Comparison of ENCODE assay signal across 8 cellular contexts in the genomic region with DNA sequence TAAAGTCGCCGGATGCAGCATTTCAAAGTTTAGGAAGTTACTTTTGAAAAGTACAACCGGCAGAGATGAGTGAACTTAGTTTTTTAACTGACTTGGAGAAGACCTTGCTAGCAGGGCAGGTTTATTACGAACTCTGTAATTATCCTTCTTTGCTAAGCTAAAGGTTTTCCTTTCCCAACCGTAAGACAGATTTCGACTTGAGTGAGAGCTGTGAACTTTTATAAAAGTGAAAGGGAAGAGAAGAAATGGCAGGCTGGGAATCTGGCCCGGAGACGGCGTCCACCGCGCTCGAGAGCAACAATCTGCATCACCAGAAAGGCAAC. TPM values are rescaled to one million over a fixed set of nuclear protein-coding genes. Genes with fewer than 3 reads are reported as not detected.
DNase-seq lines count a peak whose midpoint lies in the region; ATAC-seq and TF ChIP-seq lines count a peak whose summit lies in the region.

No MANE protein-coding gene starts in this region.

- ATAC-seq in HG03196 (IDR thresholded peaks at IDR 0.05; ENCODE audit: unreplicated experiment) = peak; percentile 19
- no peak for ATAC-seq in naive B cell (ENCODE audit: low read depth in 2 of 2)
- no peak for ATAC-seq in HG02798 (IDR thresholded peaks at IDR 0.05; ENCODE audit: poor library complexity, unreplicated experiment)
- ATAC-seq in HG03108 (IDR thresholded peaks at IDR 0.05; ENCODE audit: unreplicated experiment) = no peak

- TSS peak; percentile 91 for BruUV-seq in Caco-2 (replicated peaks; lab: Mats Ljungman, UMichigan)

- H3K4me1 Mint-ChIP-seq in Caco-2 (ENCODE audit: low read depth, unreplicated experiment) = peaks cover 27% of the 10 kb centered on the region
- H3K4me1 Mint-ChIP-seq in naive B cell = peaks cover 0 to 8% (median 4%) of the 10 kb centered on the region in 3 donors

- POLR2A ChIA-PET in Caco-2 (lab: Charles Lee) = interaction anchor here (0.7 to 1.0 kb wide), 3 partner anchors 129 to 296 kb away, joined by 3 read pairs; a partner anchor contains a TSS

- H3K9me3 ChIP-seq in Caco-2 = no peaks in the 10 kb centered on the region

- peaks cover 15% of the 10 kb centered on the region; the same call in 1 of the 2 replicates for H3K4me1 ChIP-seq in Caco-2

- H3K27ac Mint-ChIP-seq in Caco-2 (ENCODE audit: unreplicated experiment) (peak overlapping the region; percentile 91), naive B cell (no peak overlapping the region)

- no peaks in the 10 kb centered on the region for H3K36me3 ChIP-seq in Caco-2 (ENCODE audit: control insufficient read depth, insufficient read depth, low read length)

- intact Hi-C loops in Caco-2 (cut with micrococcal nuclease; ENCODE audit: unreplicated experiment) = loop anchor here (10.0 kb wide), 1 partner anchor 339 kb away; no protein-coding TSS in a partner anchor

- TF ChIP-seq CTCF in Caco-2 (IDR thresholded peaks at IDR 0.05; ENCODE audit: insufficient read depth in 1 of 2, low read depth in 1 of 2, low read length in 1 of 2, severe bottlenecking in 1 of 2, unreplicated experiment in 1 of 2) = no peak

- peak overlapping the region; percentile 79 for H3K4me3 Mint-ChIP-seq in Caco-2 (ENCODE audit: unreplicated experiment)
- H3K4me3 Mint-ChIP-seq in naive B cell = peak overlapping the region; percentile 65 to 87 (median 80)

- H3K36me3 Mint-ChIP-seq in Caco-2 (ENCODE audit: insufficient read depth, unreplicated experiment) (peaks cover 33% of the 10 kb centered on the region), naive B cell (peaks cover 4 to 23% of the 10 kb centered on the region in 2 donors)

- no peaks in the 10 kb centered on the region for H3K27me3 Mint-ChIP-seq in Caco-2 (ENCODE audit: insufficient read depth, unreplicated experiment)
- peaks cover 55 to 60% (median 58%) of the 10 kb centered on the region in 3 donors for H3K27me3 Mint-ChIP-seq in naive B cell

- H3K9me3 Mint-ChIP-seq in Caco-2 (ENCODE audit: unreplicated experiment) (peaks cover 11% of the 10 kb centered on the region), naive B cell (peaks cover 4 to 21% (median 7%) of the 10 kb centered on the region in 7 donors)

- peak overlapping the region; percentile 81 for H3K4me3 ChIP-seq in Caco-2 (ENCODE audit: low read depth, low read length)

- CTCF ChIA-PET in Caco-2 (lab: Charles Lee) = interaction anchor here (1.3 kb wide), 1 partner anchor 215 kb away, joined by 4 read pairs; no protein-coding TSS in a partner anchor

- peak overlapping the region; percentile 89 for H3K27ac ChIP-seq in caudate nucleus (ENCODE audit: low read depth, low read length)

- H3K27me3 ChIP-seq in Caco-2 (replicated peaks; ENCODE audit: control insufficient read depth, insufficient read depth, low read length) = no peaks in the 10 kb centered on the region

- DNase-seq in Caco-2 (no peak), caudate nucleus (lab: John Stamatoyannopoulos, UW) (no peak), naive B cell (no peak), EL (no peak), SK-N-DZ (ENCODE audit: low spot score) (no peak)

RNA-seq across cellular contexts. Expression of a gene that starts 0.7 kb away (rescaled TPM):
- total RNA-seq in Caco-2 (2022) = 134 and 144 TPM in 2 replicates
- not detected for polyA plus RNA-seq in naive B cell (ENCODE audit: low read depth in 6 of 6)
- 29.0 and 44.2 TPM in 2 replicates for polyA plus RNA-seq in SK-N-DZ (2014; cell fraction: cytosol; rRNA removed)
- 23.3 and 31.1 TPM in 2 replicates for polyA plus RNA-seq in SK-N-DZ (2014; cell fraction: nucleus; rRNA removed)
